Comparison of ENCODE assay signal across 22 cellular contexts in genomic region chr2:149536649-149537048, GRCh38. TPM values are rescaled to one million over a fixed set of nuclear protein-coding genes. Genes with fewer than 3 reads are reported as not detected.
A peak's percentile ranks its signal among the peaks of the same experiment; 100 is the strongest.
DNase-seq lines count a peak whose midpoint lies in the region; ATAC-seq and TF ChIP-seq lines count a peak whose summit lies in the region.
"Had no signal": no experiment of that assay in that cellular context is flagged by ENCODE, and none has a peak within 500 bp of the region (broad histone marks: within the 10 kb centered on the region; RNA-seq: fewer than 3 reads in every experiment).

No MANE protein-coding gene starts in this region.

- H3K9me3 Mint-ChIP-seq in activated CD4-positive, alpha-beta T cell treated with anti-CD3 and anti-CD28 coated beads, Interleukin-2, amount 10 ng/mL, durations not matched to agents 7 days and 5 days: no peaks in the 10 kb centered on the region
- peaks cover 0 to 3% (median 0%) of the 10 kb centered on the region in 8 donors for H3K9me3 Mint-ChIP-seq in CD4-positive, alpha-beta memory T cell
- H3K9me3 Mint-ChIP-seq in CD8-positive, alpha-beta memory T cell: no peaks in the 10 kb centered on the region
- H3K9me3 Mint-ChIP-seq: CD8-positive, alpha-beta T cell had no signal

- H3K18ac ChIP-seq in mesenchymal stem cell (ENCODE audit: low read depth in 1 of 2, low read length in 2 of 2): no peak overlapping the region

- H2BK15ac ChIP-seq in mesenchymal stem cell (ENCODE audit: low read depth, poor library complexity, severe bottlenecking): no peak overlapping the region

- no peak overlapping the region for H2BK5ac ChIP-seq in mesenchymal stem cell (ENCODE audit: low read depth, low read length, poor library complexity, severe bottlenecking)

- no peak overlapping the region for H4K91ac ChIP-seq in mesenchymal stem cell (ENCODE audit: low read length)

- no peak overlapping the region for H3K4me3 Mint-ChIP-seq in activated CD4-positive, alpha-beta T cell treated with anti-CD3 and anti-CD28 coated beads, Interleukin-2, amount 10 ng/mL, durations not matched to agents 7 days and 5 days
- H3K4me3 Mint-ChIP-seq in CD4-positive, alpha-beta memory T cell: peak overlapping the region in 5 of 8 donors; percentile 0 to 75 (median 57)
- H3K4me3 Mint-ChIP-seq in CD8-positive, alpha-beta memory T cell: no peak overlapping the region
- H3K4me3 Mint-ChIP-seq: CD8-positive, alpha-beta T cell had no signal

- no peak overlapping the region for H3K14ac ChIP-seq in mesenchymal stem cell (ENCODE audit: low read length in 2 of 2)

- no peak overlapping the region for H3K23ac ChIP-seq in mesenchymal stem cell (ENCODE audit: low read length in 2 of 2)

- ATAC-seq in HG02763 (IDR thresholded peaks at IDR 0.05; ENCODE audit: unreplicated experiment): no peak
- ATAC-seq: CD8-positive, alpha-beta T cell; Right ventricle myocardium inferior had no signal

- H3K36me3 Mint-ChIP-seq in activated CD4-positive, alpha-beta T cell treated with anti-CD3 and anti-CD28 coated beads, Interleukin-2, amount 10 ng/mL, durations not matched to agents 7 days and 5 days (ENCODE audit: low read depth): no peaks in the 10 kb centered on the region
- H3K36me3 Mint-ChIP-seq in CD4-positive, alpha-beta memory T cell: no peaks in the 10 kb centered on the region
- no peaks in the 10 kb centered on the region for H3K36me3 Mint-ChIP-seq in CD8-positive, alpha-beta memory T cell
- H3K36me3 Mint-ChIP-seq: CD8-positive, alpha-beta T cell had no signal

- POLR2A ChIA-PET in activated CD4-positive, alpha-beta T cell treated with anti-CD3 and anti-CD28 coated beads, Interleukin-2, amount 10 ng/mL, durations not matched to agents 7 days and 5 days (lab: Charles Lee): no interaction called here
- POLR2A ChIA-PET in CD4-positive, alpha-beta memory T cell (lab: Charles Lee; ENCODE audit: partially characterized antibody): no interaction called here
- POLR2A ChIA-PET in HEK293 (lab: Yijun Ruan, JAX): no interaction called here
- POLR2A ChIA-PET in CD8-positive, alpha-beta memory T cell (lab: Charles Lee): no interaction called here

- peak overlapping the region in 1 of 2 donors; percentile 13 for H3K4me3 ChIP-seq in CD4-positive, alpha-beta memory T cell (ENCODE audit: low read length in 2 of 2)
- no peak overlapping the region for H3K4me3 ChIP-seq in HEK293 (ENCODE audit: low read depth, low read length)
- H3K4me3 ChIP-seq in mesenchymal stem cell (ENCODE audit: insufficient read depth in 1 of 2, low read depth in 1 of 2, low read length in 2 of 2): no peak overlapping the region
- no peak overlapping the region for H3K4me3 ChIP-seq in CD8-positive, alpha-beta memory T cell (ENCODE audit: low read length)
- H3K4me3 ChIP-seq: BLaER1, GM23248, HAP-1, SJSA1 had no signal

- H3K4me1 Mint-ChIP-seq in activated CD4-positive, alpha-beta T cell treated with anti-CD3 and anti-CD28 coated beads, Interleukin-2, amount 10 ng/mL, durations not matched to agents 7 days and 5 days: peaks cover 15% of the 10 kb centered on the region
- peaks cover 7 to 13% (median 9%) of the 10 kb centered on the region in 4 donors for H3K4me1 Mint-ChIP-seq in CD4-positive, alpha-beta memory T cell
- H3K4me1 Mint-ChIP-seq in CD8-positive, alpha-beta memory T cell: peaks cover 8 to 13% (median 13%) of the 10 kb centered on the region in 3 donors

- H3K9me3 ChIP-seq in CD4-positive, alpha-beta memory T cell (ENCODE audit: control insufficient read depth in 1 of 2, low read length in 2 of 2): no peaks in the 10 kb centered on the region
- H3K9me3 ChIP-seq in HEK293 (ENCODE audit: control insufficient read depth, insufficient read depth, low read depth, low read length): no peaks in the 10 kb centered on the region
- no peaks in the 10 kb centered on the region for H3K9me3 ChIP-seq in mesenchymal stem cell (ENCODE audit: control insufficient read depth, low read length)
- H3K9me3 ChIP-seq in CD8-positive, alpha-beta memory T cell (ENCODE audit: low read length): no peaks in the 10 kb centered on the region
- H3K9me3 ChIP-seq: BLaER1, HAP-1, SJSA1 had no signal

- CTCF ChIA-PET in activated CD4-positive, alpha-beta T cell treated with anti-CD3 and anti-CD28 coated beads, Interleukin-2, amount 10 ng/mL, durations not matched to agents 7 days and 5 days (lab: Charles Lee): interaction anchor here (1.1 kb wide), 1 partner anchor 15 kb away, joined by 3 read pairs; no protein-coding TSS in a partner anchor
- CTCF ChIA-PET in CD4-positive, alpha-beta memory T cell (lab: Charles Lee; ENCODE audit: partially characterized antibody): interaction anchor here (1.1 kb wide), 2 partner anchors 25 to 520 kb away, joined by 3 to 4 read pairs; no protein-coding TSS in a partner anchor
- CTCF ChIA-PET in HEK293 (lab: Yijun Ruan, JAX): interaction anchor here (0.7 to 2.1 kb wide), 3 partner anchors 20 to 519 kb away, joined by 3 to 5 read pairs (median 4); no protein-coding TSS in a partner anchor
- CTCF ChIA-PET in CD8-positive, alpha-beta memory T cell (lab: Charles Lee): no interaction called here

- no peak overlapping the region for H4K8ac ChIP-seq in mesenchymal stem cell (ENCODE audit: low read length)

- H3K4ac ChIP-seq in mesenchymal stem cell (ENCODE audit: low read depth in 1 of 2, low read length in 2 of 2): no peak overlapping the region

- no peaks in the 10 kb centered on the region for H3K27me3 ChIP-seq in CD4-positive, alpha-beta memory T cell (ENCODE audit: insufficient read depth, low read length)
- peaks cover 10 to 12% of the 10 kb centered on the region in 2 experiments for H3K27me3 ChIP-seq in mesenchymal stem cell (ENCODE audit: control insufficient read depth in 1 of 2, insufficient read depth in 1 of 2, low read length in 2 of 2)
- H3K27me3 ChIP-seq in CD8-positive, alpha-beta memory T cell (ENCODE audit: insufficient read depth, low read length, poor library complexity, severe bottlenecking): no peaks in the 10 kb centered on the region
- H3K27me3 ChIP-seq: BLaER1 had no signal

- no peak for DNase-seq in activated CD4-positive, alpha-beta T cell treated with anti-CD3 and anti-CD28 coated beads, Interleukin-2, amount 10 ng/mL, durations not matched to agents 7 days and 5 days
- no peak for DNase-seq in activated CD4-positive, alpha-beta T cell treated with anti-CD3 and anti-CD28 coated beads, Interleukin-2, amount 50 U/mL, for 4 hours
- DNase-seq in CD4-positive, alpha-beta memory T cell: no peak
- peak; percentile 42 for DNase-seq in mesenchymal stem cell
- DNase-seq in CD8-positive, alpha-beta memory T cell: no peak
- DNase-seq in GM19240 (ENCODE audit: insufficient read length, low spot score): no peak
- DNase-seq: ACHN; Calu3; CD8-positive, alpha-beta T cell; DMS153; GM23248; IMR-90; NCI-H1694 treated with DMSO at 0.1 percent for 48 hours; NCI-H2081 treated with DMSO at 0.1 percent for 48 hours; NCI-H446 treated with DMSO at 0.1 percent for 48 hours had no signal

- peak overlapping the region; percentile 83 for H3K27ac Mint-ChIP-seq in activated CD4-positive, alpha-beta T cell treated with anti-CD3 and anti-CD28 coated beads, Interleukin-2, amount 10 ng/mL, durations not matched to agents 7 days and 5 days
- peak overlapping the region in 5 of 7 donors; percentile 2 to 77 (median 60) for H3K27ac Mint-ChIP-seq in CD4-positive, alpha-beta memory T cell
- H3K27ac Mint-ChIP-seq in CD8-positive, alpha-beta memory T cell: peak overlapping the region in 3 of 8 donors; percentile 9 to 43 (median 9)
- H3K27ac Mint-ChIP-seq: CD8-positive, alpha-beta T cell had no signal

- H3K36me3 ChIP-seq in CD4-positive, alpha-beta memory T cell (ENCODE audit: insufficient read depth, low read length): no peaks in the 10 kb centered on the region
- H3K36me3 ChIP-seq in HEK293 (ENCODE audit: control insufficient read depth in 2 of 2, insufficient read depth in 1 of 2, low read length in 2 of 2): no peaks in the 10 kb centered on the region
- no peaks in the 10 kb centered on the region for H3K36me3 ChIP-seq in mesenchymal stem cell (ENCODE audit: control insufficient read depth in 1 of 2, insufficient read depth in 2 of 2, low read depth in 1 of 2, low read length in 2 of 2)
- H3K36me3 ChIP-seq in CD8-positive, alpha-beta memory T cell (ENCODE audit: insufficient read depth, low read length): no peaks in the 10 kb centered on the region
- H3K36me3 ChIP-seq: BLaER1, HAP-1, SJSA1 had no signal

- no peak overlapping the region for H2BK120ac ChIP-seq in mesenchymal stem cell (ENCODE audit: low read depth, low read length)

- no peak overlapping the region for H2BK12ac ChIP-seq in mesenchymal stem cell (ENCODE audit: low read length in 2 of 2)

- no peak overlapping the region for H2AFZ ChIP-seq in mesenchymal stem cell (ENCODE audit: low read depth, low read length)
- H2AFZ ChIP-seq: GM23248 had no signal

- no peak overlapping the region for H3K4me2 ChIP-seq in mesenchymal stem cell (ENCODE audit: low read length, poor library complexity, severe bottlenecking)
- H3K4me2 ChIP-seq: BLaER1, KMS-11 had no signal

- TF ChIP-seq CTCF in HEK293 (tag by site-specific recombination; IDR thresholded peaks at IDR 0.05): no peak

- intact Hi-C loops in CD4-positive, alpha-beta memory T cell (cut with micrococcal nuclease): no loop called here

- peaks cover 12% of the 10 kb centered on the region for H3K4me1 ChIP-seq in CD4-positive, alpha-beta memory T cell (ENCODE audit: insufficient read depth, low read length)
- peaks cover 8% of the 10 kb centered on the region for H3K4me1 ChIP-seq in HEK293 (ENCODE audit: control insufficient read depth, insufficient read depth, low read length)
- no peaks in the 10 kb centered on the region for H3K4me1 ChIP-seq in mesenchymal stem cell (ENCODE audit: control insufficient read depth, insufficient read depth, low read depth, low read length)
- no peaks in the 10 kb centered on the region for H3K4me1 ChIP-seq in CD8-positive, alpha-beta memory T cell (ENCODE audit: insufficient read depth, low read length)
- H3K4me1 ChIP-seq: BLaER1, HAP-1, SJSA1 had no signal

- H3K79me1 ChIP-seq in mesenchymal stem cell (replicated peaks; ENCODE audit: low read length, poor library complexity, severe bottlenecking): no peaks in the 10 kb centered on the region

- peaks cover 2% of the 10 kb centered on the region for H3K27me3 Mint-ChIP-seq in activated CD4-positive, alpha-beta T cell treated with anti-CD3 and anti-CD28 coated beads, Interleukin-2, amount 10 ng/mL, durations not matched to agents 7 days and 5 days
- H3K27me3 Mint-ChIP-seq in CD4-positive, alpha-beta memory T cell: no peaks in the 10 kb centered on the region
- no peaks in the 10 kb centered on the region for H3K27me3 Mint-ChIP-seq in CD8-positive, alpha-beta memory T cell

- H3K9ac ChIP-seq in mesenchymal stem cell (ENCODE audit: low read length): no peak overlapping the region
- H3K9ac ChIP-seq: BLaER1, GM23248, KMS-11 had no signal

- H3K27ac ChIP-seq in CD4-positive, alpha-beta memory T cell (ENCODE audit: low read depth, low read length): no peak overlapping the region
- H3K27ac ChIP-seq in HEK293 (ENCODE audit: extremely low read depth, low read depth, low read length): no peak overlapping the region
- no peak overlapping the region for H3K27ac ChIP-seq in mesenchymal stem cell (ENCODE audit: low read length, poor library complexity, severe bottlenecking)
- no peak overlapping the region for H3K27ac ChIP-seq in CD8-positive, alpha-beta memory T cell (ENCODE audit: low read depth, low read length)
- H3K27ac ChIP-seq: BLaER1, GM23248, KMS-11, SJSA1 had no signal

- H2AK5ac ChIP-seq in mesenchymal stem cell (ENCODE audit: low read length, severe bottlenecking): no peak overlapping the region

RNA-seq across cellular contexts. Expression of gene MMADHC, which starts 50.9 kb away (rescaled TPM):
- 10 to 100 TPM; 92.8 to 94.5 TPM for total RNA-seq in activated CD4-positive, alpha-beta T cell treated with anti-CD3 and anti-CD28 coated beads, Interleukin-2, amount 10 ng/mL, durations not matched to agents 7 days and 5 days
- 10 to 100 TPM; 66.4 to 69.4 TPM for total RNA-seq in CD4-positive, alpha-beta memory T cell
- 100 to 1,000 TPM; 113 to 163 TPM for polyA plus RNA-seq in CD4-positive, alpha-beta memory T cell
- polyA plus RNA-seq in mesenchymal stem cell (2013, experiment 1 of 2): 85.8 TPM
- polyA plus RNA-seq in mesenchymal stem cell (2013, experiment 2 of 2): 87.7 TPM
- 100 to 1,000 TPM; 149 to 156 TPM for total RNA-seq in CD8-positive, alpha-beta memory T cell
- polyA plus RNA-seq in CD8-positive, alpha-beta memory T cell: 117 TPM

Comparison
In these comparisons a context has a peak if more than half of its experiments do, and no peak if none do; other contexts are left out.
1. H3K4me3 Mint-ChIP-seq: peak in CD4-positive, alpha-beta memory T cell (5 of 8); none in activated CD4-positive, alpha-beta T cell treated with anti-CD3 and anti-CD28 coated beads, Interleukin-2, amount 10 ng/mL, durations not matched to agents 7 days and 5 days (single experiment) and CD8-positive, alpha-beta memory T cell (0 of 7).